Comparison of ENCODE assay signal across 8 cellular contexts in the genomic region with DNA sequence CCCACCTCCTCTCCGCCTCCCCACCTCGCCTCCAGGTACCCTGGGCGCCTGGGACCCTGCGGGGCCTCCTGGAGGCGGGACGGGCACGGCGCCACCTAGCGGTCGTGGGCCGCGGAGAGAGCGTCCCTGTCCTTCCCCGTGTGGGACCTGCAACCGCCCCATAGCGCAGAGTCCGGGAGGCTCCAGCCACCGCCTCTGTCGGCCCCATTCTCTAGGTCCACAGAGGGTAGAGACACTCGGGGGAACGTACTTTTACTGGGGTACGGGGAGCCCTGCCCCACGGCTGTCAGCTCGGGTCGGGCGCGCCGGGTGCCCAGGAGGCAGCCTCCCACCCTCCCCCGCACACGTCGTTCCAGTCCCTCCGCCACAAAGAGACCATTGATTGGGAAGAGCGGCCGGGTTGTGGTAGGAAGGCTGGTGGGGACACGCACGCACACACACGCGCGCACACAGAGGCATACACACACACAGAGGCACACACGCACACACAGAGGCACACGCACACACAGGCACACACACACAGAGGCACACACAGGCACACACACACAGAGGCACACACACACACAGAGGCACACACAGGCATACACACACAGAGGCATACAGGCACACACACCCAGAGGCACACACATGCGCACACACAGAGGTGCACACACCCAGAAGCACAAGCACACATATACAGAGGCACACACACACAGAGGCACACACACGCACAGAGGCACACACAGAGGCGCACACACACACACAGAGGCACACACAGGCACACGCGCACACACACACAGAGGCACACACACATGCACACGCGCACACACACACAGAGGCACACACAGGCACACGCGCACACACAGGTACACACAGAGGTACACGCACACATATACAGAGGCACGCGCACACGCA. TPM values are rescaled to one million over a fixed set of nuclear protein-coding genes. Genes with fewer than 3 reads are reported as not detected.
DNase-seq lines count a peak whose midpoint lies in the region; ATAC-seq lines count a peak whose summit lies in the region.

No MANE protein-coding gene starts in this region.

- no peak overlapping the region for H4K12ac ChIP-seq in trophoblast cell (ENCODE audit: low read depth, low read length)

- WGBS in trophoblast cell (ENCODE audit: extremely low coverage, insufficient coverage, insufficient read length) = no CpG with 5 or more reads among the region's 54 CpGs

- H3K4me2 ChIP-seq in trophoblast cell (ENCODE audit: low read length) = peak overlapping the region; percentile 58

- H3K4me3 ChIP-seq in NT2/D1 (ENCODE audit: insufficient read length, low read depth) = peak overlapping the region; percentile 34
- peak overlapping the region; percentile 46 for H3K4me3 ChIP-seq in trophoblast cell (ENCODE audit: low read depth, low read length)

- no peaks in the 10 kb centered on the region for H3K79me1 ChIP-seq in trophoblast cell (ENCODE audit: low read length)

- no peak overlapping the region for H4K91ac ChIP-seq in trophoblast cell (ENCODE audit: low read depth, low read length)

- no peak overlapping the region for H2BK12ac ChIP-seq in trophoblast cell (ENCODE audit: low read length)

- no peak overlapping the region for H2BK5ac ChIP-seq in trophoblast cell (ENCODE audit: low read depth, low read length, poor library complexity)

- ATAC-seq in GM18511 (IDR thresholded peaks at IDR 0.05; ENCODE audit: unreplicated experiment) = peak; percentile 50
- no peak for ATAC-seq in GM18498 (IDR thresholded peaks at IDR 0.05; ENCODE audit: unreplicated experiment)

- H3K36me3 ChIP-seq in NT2/D1 (ENCODE audit: insufficient read depth, insufficient read length, low read length) (no peaks in the 10 kb centered on the region), trophoblast cell (ENCODE audit: control insufficient read depth in 1 of 2, insufficient read depth in 2 of 2, low read length in 2 of 2) (no peaks in the 10 kb centered on the region)

- no peak overlapping the region for H3K4ac ChIP-seq in trophoblast cell (ENCODE audit: low read depth, low read length)

- H3K9ac ChIP-seq in NT2/D1 (ENCODE audit: insufficient read length, low read depth) = peak overlapping the region; percentile 66
- no peak overlapping the region for H3K9ac ChIP-seq in trophoblast cell (ENCODE audit: low read length)

- H3K27me3 ChIP-seq in NT2/D1 (ENCODE audit: insufficient read depth, insufficient read length) (peaks cover 41% of the 10 kb centered on the region), trophoblast cell (ENCODE audit: insufficient read depth, low read length) (no peaks in the 10 kb centered on the region)

- H2BK120ac ChIP-seq in trophoblast cell (ENCODE audit: insufficient read depth, low read length, poor library complexity) = no peak overlapping the region

- H3K27ac ChIP-seq in trophoblast cell (ENCODE audit: low read depth, low read length) = no peak overlapping the region

- H4K8ac ChIP-seq in trophoblast cell (ENCODE audit: low read depth, low read length) = no peak overlapping the region

- H3K14ac ChIP-seq in trophoblast cell (ENCODE audit: low read length) = no peak overlapping the region

- no peak for DNase-seq in NT2/D1 (ENCODE audit: low read depth, low spot score)
- peak; percentile 40 for DNase-seq in activated effector memory CD4-positive, alpha-beta T cell treated with Interleukin-2 at 50 U/mL for 16 hours
- DNase-seq in globus pallidus (ENCODE audit: low spot score) = peak; percentile 83
- DNase-seq in trophoblast cell = peak in 1 of 2 donors; percentile 45
- DNase-seq in NCI-H2196 treated with DMSO at 0.1 percent for 48 hours (lab: John Stamatoyannopoulos, UW; ENCODE audit: unreplicated experiment) = no peak
- no peak for DNase-seq in SW 1271 (lab: John Stamatoyannopoulos, UW)

- H2AFZ ChIP-seq in trophoblast cell (ENCODE audit: insufficient read depth, low read length, poor library complexity) = no peak overlapping the region

- no peaks in the 10 kb centered on the region for H3K9me3 ChIP-seq in NT2/D1 (ENCODE audit: insufficient read depth, low read length)
- H3K9me3 ChIP-seq in trophoblast cell (ENCODE audit: insufficient read depth, low read depth, low read length) = peaks cover 10% of the 10 kb centered on the region

- H2AK5ac ChIP-seq in trophoblast cell (ENCODE audit: low read length) = no peak overlapping the region

- H3K79me2 ChIP-seq in trophoblast cell (ENCODE audit: control insufficient read depth, insufficient read depth, low read length, poor library complexity) = no peaks in the 10 kb centered on the region

- no peak overlapping the region for H3K23ac ChIP-seq in trophoblast cell (ENCODE audit: low read length)

- no peak overlapping the region for H3K18ac ChIP-seq in trophoblast cell (ENCODE audit: low read length)

- H3K4me1 ChIP-seq in NT2/D1 (ENCODE audit: insufficient read depth, insufficient read length) (peaks cover 9% of the 10 kb centered on the region), trophoblast cell (ENCODE audit: control insufficient read depth in 1 of 2, insufficient read depth in 2 of 2, low read length in 2 of 2) (peaks cover 2 to 10% of the 10 kb centered on the region in 2 experiments)

RNA-seq across cellular contexts. Expression of a gene that starts 12.6 kb away (rescaled TPM):
- 16.6 and 16.8 TPM in 2 replicates for polyA plus RNA-seq in trophoblast cell (2013)

Comparison
In these comparisons a context has a peak if more than half of its experiments do, and no peak if none do; other contexts are left out.
1. DNase-seq: peak in activated effector memory CD4-positive, alpha-beta T cell treated with Interleukin-2 at 50 U/mL for 16 hours (single experiment) and globus pallidus (single experiment); none in NT2/D1 (single experiment), NCI-H2196 treated with DMSO at 0.1 percent for 48 hours (single experiment) and SW 1271 (0 of 2).